ENCODE assay signal across 1 cellular context in genomic region chr1:226989081-226989747, GRCh38.
TF ChIP-seq lines count a peak whose summit lies in the region.

No MANE protein-coding gene starts in this region.

TF ChIP-seq in K562, 482 proteins besides CTCF, POLR2A, EP300 and RAD21 (continued from another document):
- TF ChIP-seq, protein P1, sequence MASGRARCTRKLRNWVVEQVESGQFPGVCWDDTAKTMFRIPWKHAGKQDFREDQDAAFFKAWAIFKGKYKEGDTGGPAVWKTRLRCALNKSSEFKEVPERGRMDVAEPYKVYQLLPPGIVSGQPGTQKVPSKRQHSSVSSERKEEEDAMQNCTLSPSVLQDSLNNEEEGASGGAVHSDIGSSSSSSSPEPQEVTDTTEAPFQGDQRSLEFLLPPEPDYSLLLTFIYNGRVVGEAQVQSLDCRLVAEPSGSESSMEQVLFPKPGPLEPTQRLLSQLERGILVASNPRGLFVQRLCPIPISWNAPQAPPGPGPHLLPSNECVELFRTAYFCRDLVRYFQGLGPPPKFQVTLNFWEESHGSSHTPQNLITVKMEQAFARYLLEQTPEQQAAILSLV (tag; IDR thresholded peaks at IDR 0.05) = no peak
- TF ChIP-seq DNMT1 (IDR thresholded peaks at IDR 0.05) = no peak
- TF ChIP-seq FOS (IDR thresholded peaks at IDR 0.05; ENCODE audit: extremely low read depth, insufficient read length) = no peak
